ENCODE assay signal across 8 cellular contexts in genomic region chr3:143119009-143119914, GRCh38. TPM values are rescaled to one million over a fixed set of nuclear protein-coding genes. Genes with fewer than 3 reads are reported as not detected.
A peak's percentile ranks its signal among the peaks of the same experiment; 100 is the strongest.
DNase-seq lines count a peak whose midpoint lies in the region; ATAC-seq and TF ChIP-seq lines count a peak whose summit lies in the region.

TSS of gene CHST2 (plus strand) at chr3:143119771. CDS start at chr3:143120817, 1,046 bp downstream.

- peak within 1 kb of the TSS; percentile 63 for H3K9ac ChIP-seq in OCI-LY1 (ENCODE audit: low read length)

- no peak within 1 kb of the TSS for H3K27ac ChIP-seq in OCI-LY1 (ENCODE audit: low read depth, low read length, poor library complexity, severe bottlenecking)

- TF ChIP-seq CTCF in OCI-LY1 (IDR thresholded peaks at IDR 0.05; ENCODE audit: low read length) (no peak), fibroblast of pulmonary artery (IDR thresholded peaks at IDR 0.05; ENCODE audit: low read length, missing control alignments) (peak; percentile 2), natural killer cell (IDR thresholded peaks at IDR 0.05) (no peak)

- H3K4me2 ChIP-seq in OCI-LY1 (ENCODE audit: low read length) = peak within 1 kb of the TSS; percentile 95

- H2AFZ ChIP-seq in OCI-LY1 (ENCODE audit: low read length) = peak within 1 kb of the TSS; percentile 41; the same call in 1 of the 2 replicates

- H3K4me1 ChIP-seq in OCI-LY1 (ENCODE audit: insufficient read depth, low read length, severe bottlenecking) = peaks cover 33% of the 10 kb centered on the region

- H3K36me3 Mint-ChIP-seq in natural killer cell = no peaks in the 10 kb centered on the region

- peak within 1 kb of the TSS; percentile 89 to 91 for H3K27ac Mint-ChIP-seq in natural killer cell

- no peaks in the 10 kb centered on the region for H3K36me3 ChIP-seq in OCI-LY1 (ENCODE audit: insufficient read depth, low read length)

- peak within 1 kb of the TSS; percentile 93 for H3K4me3 Mint-ChIP-seq in natural killer cell

- no peaks in the 10 kb centered on the region for H4K20me1 ChIP-seq in OCI-LY1 (ENCODE audit: insufficient read depth, low read length)

- intact Hi-C loops in natural killer cell (cut with micrococcal nuclease) = no loop called here

- no peaks in the 10 kb centered on the region for H3K9me3 Mint-ChIP-seq in natural killer cell

- peaks cover 36 to 44% of the 10 kb centered on the region in 2 donors for H3K4me1 Mint-ChIP-seq in natural killer cell

- no peaks in the 10 kb centered on the region for H3K79me2 ChIP-seq in OCI-LY1 (ENCODE audit: insufficient read depth, low read length)

- no peaks in the 10 kb centered on the region for H3K9me3 ChIP-seq in OCI-LY1 (ENCODE audit: low read length)

- peaks cover 6% of the 10 kb centered on the region; the same call in 1 of the 2 replicates for H3K27me3 ChIP-seq in OCI-LY1 (ENCODE audit: insufficient read depth, low read length)

- ATAC-seq in GM19395 (IDR thresholded peaks at IDR 0.05; ENCODE audit: unreplicated experiment) (peak; percentile 68), HG03520 (IDR thresholded peaks at IDR 0.05; ENCODE audit: unreplicated experiment) (peak; percentile 60), natural killer cell (peak; percentile 74 to 88 (median 80))
- ATAC-seq in stimulated activated naive CD8-positive, alpha-beta T cell treated with anti-CD3 and anti-CD28 coated beads, Interleukin-15, Interleukin-2, amounts not matched to agents 100 U/mL and 50 U/mL, for 24 hours = peak; percentile 88

- peak; percentile 79 for DNase-seq in COLO668 (lab: John Stamatoyannopoulos, UW; ENCODE audit: unreplicated experiment)
- peak; percentile 16 to 44 for DNase-seq in activated T-helper 1 cell treated with anti-CD3 and anti-CD28 coated beads, Interleukin-2, amount 50 U/mL, for 16 hours (ENCODE audit: low read depth in 1 of 2, low spot score in 1 of 2)
- DNase-seq in fibroblast of pulmonary artery (ENCODE audit: low read depth) = peak; percentile 80
- peak; percentile 75 for DNase-seq in natural killer cell
- peak; percentile 79 for DNase-seq in stimulated activated naive CD8-positive, alpha-beta T cell treated with anti-CD3 and anti-CD28 coated beads, Interleukin-15, Interleukin-2, amounts not matched to agents 100 U/mL and 50 U/mL, for 24 hours

- H3K27me3 Mint-ChIP-seq in natural killer cell (ENCODE audit: low read depth in 2 of 2) = no peaks in the 10 kb centered on the region

- H3K9me2 ChIP-seq in OCI-LY1 (ENCODE audit: low read depth, low read length) = no peaks in the 10 kb centered on the region

- no peaks in the 10 kb centered on the region for H3F3A ChIP-seq in OCI-LY1 (ENCODE audit: insufficient read depth, low read length)

- H3K4me3 ChIP-seq in OCI-LY1 (ENCODE audit: low read depth, low read length, poor library complexity, severe bottlenecking) = peak within 1 kb of the TSS; percentile 82
- H3K4me3 ChIP-seq in fibroblast of pulmonary artery (replicated peaks; ENCODE audit: low read depth, low read length) = peak within 1 kb of the TSS; percentile 82

RNA-seq across cellular contexts. Expression of gene CHST2, which starts in this region (rescaled TPM):
- total RNA-seq in natural killer cell = 100 to 1,000 TPM in 1 of 3 donors, 10 to 100 TPM in 2; 74.6 to 113 (median 95.4) TPM

Comparison
In these comparisons a context has a peak if more than half of its experiments do, and no peak if none do; other contexts are left out.
1. DNase-seq: peak in every context shown above with its lines; median percentile 80 in fibroblast of pulmonary artery; 79 in COLO668; 79 in stimulated activated naive CD8-positive, alpha-beta T cell treated with anti-CD3 and anti-CD28 coated beads, Interleukin-15, Interleukin-2, amounts not matched to agents 100 U/mL and 50 U/mL, for 24 hours; 75 in natural killer cell; 30 in activated T-helper 1 cell treated with anti-CD3 and anti-CD28 coated beads, Interleukin-2, amount 50 U/mL, for 16 hours.